ENCODE assay signal across 8 cellular contexts in the genomic region with DNA sequence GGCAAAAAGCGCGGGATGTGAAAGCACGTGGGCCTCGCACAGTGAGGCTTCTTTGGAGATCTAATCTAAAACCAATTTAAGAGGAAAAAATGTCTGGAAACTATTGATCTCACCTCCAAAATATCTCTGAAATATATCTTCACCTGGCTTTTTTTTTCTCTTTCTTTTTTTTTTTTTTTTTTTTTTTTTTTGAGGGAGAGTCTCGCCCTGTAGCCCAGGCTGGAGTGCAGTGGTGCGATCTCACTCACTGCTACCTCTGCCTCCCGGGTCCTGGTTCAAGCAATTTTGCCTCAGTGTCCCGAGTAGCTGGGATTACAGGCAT. TPM values are rescaled to one million over a fixed set of nuclear protein-coding genes. Genes with fewer than 3 reads are reported as not detected.
DNase-seq lines count a peak whose midpoint lies in the region; ATAC-seq and TF ChIP-seq lines count a peak whose summit lies in the region.

No MANE protein-coding gene starts in this region.

- no peak overlapping the region for H3K27ac ChIP-seq in ovary

- no peaks in the 10 kb centered on the region for H3K36me3 ChIP-seq in ovary

- H3K36me3 Mint-ChIP-seq in CD14-positive monocyte = no peaks in the 10 kb centered on the region
- H3K36me3 Mint-ChIP-seq in dendritic cell treated with granulocyte-macrophage colony-stimulating factor and Interleukin-4, amounts not matched to agents 40 ng/mL and 50 ng/mL, for 4 days (ENCODE audit: low read depth) = no peaks in the 10 kb centered on the region

- ATAC-seq in left lobe of liver = no peak
- no peak for ATAC-seq in HG03439 (IDR thresholded peaks at IDR 0.05; ENCODE audit: unreplicated experiment)

- H3K9me3 Mint-ChIP-seq in CD14-positive monocyte = peaks cover 5 to 12% (median 8%) of the 10 kb centered on the region in 7 donors
- H3K9me3 Mint-ChIP-seq in dendritic cell treated with granulocyte-macrophage colony-stimulating factor and Interleukin-4, amounts not matched to agents 40 ng/mL and 50 ng/mL, for 4 days = peaks cover 12% of the 10 kb centered on the region

- TF ChIP-seq POLR2A in ovary (IDR thresholded peaks at IDR 0.05) = no peak

- peaks cover 0 to 4% (median 2%) of the 10 kb centered on the region in 3 donors for H3K27me3 Mint-ChIP-seq in CD14-positive monocyte (ENCODE audit: low read depth in 3 of 3)
- no peaks in the 10 kb centered on the region for H3K27me3 Mint-ChIP-seq in dendritic cell treated with granulocyte-macrophage colony-stimulating factor and Interleukin-4, amounts not matched to agents 40 ng/mL and 50 ng/mL, for 4 days

- H3K27ac Mint-ChIP-seq in CD14-positive monocyte = peak overlapping the region; percentile 56 to 90 (median 80)
- peak overlapping the region; percentile 77 for H3K27ac Mint-ChIP-seq in dendritic cell treated with granulocyte-macrophage colony-stimulating factor and Interleukin-4, amounts not matched to agents 40 ng/mL and 50 ng/mL, for 4 days

- peak overlapping the region in 1 of 2 donors; percentile 59 for H3K4me3 Mint-ChIP-seq in CD14-positive monocyte
- H3K4me3 Mint-ChIP-seq in dendritic cell treated with granulocyte-macrophage colony-stimulating factor and Interleukin-4, amounts not matched to agents 40 ng/mL and 50 ng/mL, for 4 days = peak overlapping the region; percentile 76

- TF ChIP-seq EP300 in ovary (IDR thresholded peaks at IDR 0.05) = no peak

- H3K4me1 ChIP-seq in ovary (ENCODE audit: insufficient read depth) = no peaks in the 10 kb centered on the region

- WGBS in ovary, 3 donors = 52 to 69% (median 64%) methylated on average over 8 of the region's 8 CpGs

- H3K9me3 ChIP-seq in ovary = no peaks in the 10 kb centered on the region

- TF ChIP-seq CTCF in CD14-positive monocyte (IDR thresholded peaks at IDR 0.05) = no peak
- no peak for TF ChIP-seq CTCF in LNCaP clone FGC (IDR thresholded peaks at IDR 0.05; ENCODE audit: control insufficient read depth, extremely low read depth, insufficient read depth)
- no peak for TF ChIP-seq CTCF in ovary (IDR thresholded peaks at IDR 0.05)

- H3K4me1 Mint-ChIP-seq in CD14-positive monocyte = peaks cover 6% of the 10 kb centered on the region
- H3K4me1 Mint-ChIP-seq in dendritic cell treated with granulocyte-macrophage colony-stimulating factor and Interleukin-4, amounts not matched to agents 40 ng/mL and 50 ng/mL, for 4 days (ENCODE audit: low read depth) = peaks cover 8% of the 10 kb centered on the region

- H3K4me3 ChIP-seq in LNCaP clone FGC (ENCODE audit: low read depth, low read length) = peak overlapping the region; percentile 50; the same call in 1 of the 2 replicates
- H3K4me3 ChIP-seq in ovary = peak overlapping the region; percentile 75

- H3K27me3 ChIP-seq in ovary = no peaks in the 10 kb centered on the region

- DNase-seq in CD14-positive monocyte (ENCODE audit: low spot score) (no peak), LNCaP clone FGC (ENCODE audit: low read depth) (no peak), ovary (no peak), left lobe of liver (ENCODE audit: low spot score) (no peak), mucosa of gallbladder (ENCODE audit: low spot score) (no peak), globus pallidus (ENCODE audit: low spot score) (no peak)

- intact Hi-C loops in CD14-positive monocyte (cut with micrococcal nuclease) = loop anchor here in 1 of 2 donors (10.0 kb wide), 1 partner anchor 527 kb away; a partner anchor contains a TSS
- intact Hi-C loops in dendritic cell treated with granulocyte-macrophage colony-stimulating factor and Interleukin-4, amounts not matched to agents 40 ng/mL and 50 ng/mL, for 4 days (cut with micrococcal nuclease) = loop anchor here (5.0 kb wide), 2 partner anchors 515 to 1110 kb away; a partner anchor contains a TSS
- intact Hi-C loops in ovary (cut with DNase I) = no loop called here

RNA-seq across cellular contexts. Expression of a gene that starts 0.4 kb away (rescaled TPM):
- polyA plus RNA-seq in CD14-positive monocyte (under 1 TPM; 0.56 to 0.65 TPM), ovary (10 to 100 TPM in 1 of 2 donors, 1 to 10 TPM in 1; 9.7 to 16.4 TPM)
- total RNA-seq in ovary (10 to 100 TPM in 6 of 7 donors, 1 to 10 TPM in 1; 9.4 to 23.9 (median 13.7) TPM), left lobe of liver (2.5 TPM), mucosa of gallbladder (7.8 TPM)
